ENCODE assay signal across 17 cellular contexts in the genomic region with DNA sequence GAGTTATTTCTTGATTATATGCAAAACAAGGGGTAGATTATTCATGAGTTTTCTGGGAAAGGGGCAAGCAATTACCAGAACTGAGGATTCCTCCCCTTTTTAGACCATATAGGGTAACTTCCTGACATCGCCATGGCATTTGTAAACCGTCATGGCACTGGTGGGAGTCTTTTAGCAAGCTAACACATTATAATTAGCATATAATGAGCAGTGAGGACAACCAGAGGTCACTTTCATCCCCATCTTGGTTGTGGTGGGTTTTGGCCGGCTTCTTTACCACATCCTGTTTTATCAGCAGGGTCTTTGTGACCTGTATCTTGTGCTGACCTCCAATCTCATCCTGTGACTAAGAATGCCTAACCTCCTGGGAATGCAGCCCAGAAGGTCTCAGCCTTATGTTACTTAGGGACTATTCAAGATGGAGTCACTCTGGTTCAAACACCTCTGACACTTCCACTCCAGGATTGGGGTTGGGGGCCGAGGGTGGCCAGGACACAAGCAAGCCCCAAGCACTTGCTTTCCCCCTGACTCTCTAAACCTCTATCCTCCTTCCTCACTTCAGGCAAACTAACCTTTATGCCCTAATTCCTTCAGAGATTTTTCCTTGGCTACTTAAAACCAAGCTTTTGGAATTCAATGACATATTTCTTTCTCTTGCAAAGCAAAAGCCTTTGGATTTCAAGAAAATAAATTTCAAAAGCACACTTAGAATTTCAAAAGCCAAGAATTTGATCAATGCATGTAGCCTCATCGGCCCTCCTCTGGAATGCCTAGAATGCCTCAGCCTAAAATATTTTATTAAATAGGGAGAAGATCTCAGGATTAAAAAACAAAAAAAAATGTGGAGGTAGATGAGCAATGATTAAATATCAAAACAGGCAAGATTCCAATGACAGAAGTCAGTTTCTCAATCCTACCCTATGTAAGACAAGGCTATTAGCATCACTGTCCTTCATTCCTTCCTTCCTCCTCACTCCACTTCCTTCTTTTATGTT.
A peak's percentile ranks its signal among the peaks of the same experiment; 100 is the strongest.
DNase-seq lines count a peak whose midpoint lies in the region; ATAC-seq and TF ChIP-seq lines count a peak whose summit lies in the region.
"Had no signal": no experiment of that assay in that cellular context is flagged by ENCODE, and none has a peak within 500 bp of the region (broad histone marks: within the 10 kb centered on the region; RNA-seq: fewer than 3 reads in every experiment).

No MANE protein-coding gene starts in this region.

- no peak overlapping the region for H3K14ac ChIP-seq in mesenchymal stem cell (ENCODE audit: low read length in 2 of 2)

- DNase-seq in Daoy (ENCODE audit: low read depth) (peak; percentile 45), LHCN-M2 (ENCODE audit: low read depth) (peak; percentile 43), cardiac fibroblast (ENCODE audit: low read depth in 2 of 2) (peak; percentile 28 to 50), mesenchymal stem cell (no peak)
- no peak for DNase-seq in effector CD4-positive, alpha-beta T cell
- DNase-seq in activated CD4-positive, CD25-positive, alpha-beta regulatory T cell treated with anti-CD3 and anti-CD28 coated beads, Interleukin-2, amount 50 U/mL, for 72 hours, result no peak
- DNase-seq: activated naive CD8-positive, alpha-beta T cell treated with anti-CD3 and anti-CD28 coated beads, Interleukin-2, amount 10 ng/mL, durations not matched to agents 7 days and 5 days; activated T-cell treated with anti-CD3 and anti-CD28 coated beads, Interleukin-2, amount 50 U/mL, for 48 hours; cerebellar nuclear complex; GDM1; glutamatergic neuron; NCI-H2171; NCI-H774 had no signal

- H3K18ac ChIP-seq in mesenchymal stem cell (ENCODE audit: low read depth in 1 of 2, low read length in 2 of 2), result no peak overlapping the region

- no peak overlapping the region for H2BK15ac ChIP-seq in mesenchymal stem cell (ENCODE audit: low read depth, poor library complexity, severe bottlenecking)

- H4K8ac ChIP-seq in mesenchymal stem cell (ENCODE audit: low read length), result no peak overlapping the region

- H3K4me2 ChIP-seq in mesenchymal stem cell (ENCODE audit: low read length, poor library complexity, severe bottlenecking), result no peak overlapping the region
- H3K4me2 ChIP-seq: PC-9 had no signal

- ATAC-seq in HG02763 (IDR thresholded peaks at IDR 0.05; ENCODE audit: unreplicated experiment) (no peak), GM18517 (IDR thresholded peaks at IDR 0.05; ENCODE audit: unreplicated experiment) (no peak)

- H3K36me3 ChIP-seq in mesenchymal stem cell (ENCODE audit: control insufficient read depth in 1 of 2, insufficient read depth in 2 of 2, low read depth in 1 of 2, low read length in 2 of 2), result no peaks in the 10 kb centered on the region
- H3K36me3 ChIP-seq: vagina had no signal

- H3K79me1 ChIP-seq in mesenchymal stem cell (replicated peaks; ENCODE audit: low read length, poor library complexity, severe bottlenecking), result no peaks in the 10 kb centered on the region

- no peaks in the 10 kb centered on the region for H3K27me3 ChIP-seq in mesenchymal stem cell (ENCODE audit: control insufficient read depth in 1 of 2, insufficient read depth in 1 of 2, low read length in 2 of 2)
- H3K27me3 ChIP-seq: vagina had no signal

- H3K4me3 ChIP-seq in cardiac fibroblast (replicated peaks in 1 of 2; ENCODE audit: low read depth in 2 of 2, low read length in 2 of 2) (no peak overlapping the region), mesenchymal stem cell (ENCODE audit: insufficient read depth in 1 of 2, low read depth in 1 of 2, low read length in 2 of 2) (no peak overlapping the region)
- H3K4me3 ChIP-seq: PC-9, vagina had no signal

- H2BK120ac ChIP-seq in mesenchymal stem cell (ENCODE audit: low read depth, low read length), result no peak overlapping the region

- no peak overlapping the region for H4K91ac ChIP-seq in mesenchymal stem cell (ENCODE audit: low read length)

- peak overlapping the region; percentile 74 for H2AK5ac ChIP-seq in mesenchymal stem cell (ENCODE audit: low read length, severe bottlenecking)

- no peak overlapping the region for H3K4ac ChIP-seq in mesenchymal stem cell (ENCODE audit: low read depth in 1 of 2, low read length in 2 of 2)

- H2BK12ac ChIP-seq in mesenchymal stem cell (ENCODE audit: low read length in 2 of 2), result no peak overlapping the region

- TF ChIP-seq CTCF in cardiac fibroblast (IDR thresholded peaks at IDR 0.05; ENCODE audit: low read depth, low read length), result no peak

- WGBS in mesenchymal stem cell, result 67% methylated on average over 3 of the region's 5 CpGs

- H3K9me3 ChIP-seq in mesenchymal stem cell (ENCODE audit: control insufficient read depth, low read length), result no peaks in the 10 kb centered on the region
- H3K9me3 ChIP-seq: vagina had no signal

- peak overlapping the region; percentile 56 for H3K27ac ChIP-seq in mesenchymal stem cell (ENCODE audit: low read length, poor library complexity, severe bottlenecking)
- H3K27ac ChIP-seq: PC-9, vagina had no signal

- no peak overlapping the region for H3K23ac ChIP-seq in mesenchymal stem cell (ENCODE audit: low read length in 2 of 2)

- H3K9ac ChIP-seq in mesenchymal stem cell (ENCODE audit: low read length), result no peak overlapping the region

- H2AFZ ChIP-seq in mesenchymal stem cell (ENCODE audit: low read depth, low read length), result no peak overlapping the region
- H2AFZ ChIP-seq: PC-9 had no signal

- H3K4me1 ChIP-seq in mesenchymal stem cell (ENCODE audit: control insufficient read depth, insufficient read depth, low read depth, low read length), result peaks cover 12% of the 10 kb centered on the region

- H2BK5ac ChIP-seq in mesenchymal stem cell (ENCODE audit: low read depth, low read length, poor library complexity, severe bottlenecking), result no peak overlapping the region

Comparison
In these comparisons a context has a peak if more than half of its experiments do, and no peak if none do; other contexts are left out.
1. DNase-seq: peak in Daoy (single experiment), LHCN-M2 (single experiment) and cardiac fibroblast (2 of 2); none in mesenchymal stem cell (single experiment), effector CD4-positive, alpha-beta T cell (single experiment) and activated CD4-positive, CD25-positive, alpha-beta regulatory T cell treated with anti-CD3 and anti-CD28 coated beads, Interleukin-2, amount 50 U/mL, for 72 hours (single experiment).